8 cellular contexts compared by ENCODE assay signal in the genomic region with DNA sequence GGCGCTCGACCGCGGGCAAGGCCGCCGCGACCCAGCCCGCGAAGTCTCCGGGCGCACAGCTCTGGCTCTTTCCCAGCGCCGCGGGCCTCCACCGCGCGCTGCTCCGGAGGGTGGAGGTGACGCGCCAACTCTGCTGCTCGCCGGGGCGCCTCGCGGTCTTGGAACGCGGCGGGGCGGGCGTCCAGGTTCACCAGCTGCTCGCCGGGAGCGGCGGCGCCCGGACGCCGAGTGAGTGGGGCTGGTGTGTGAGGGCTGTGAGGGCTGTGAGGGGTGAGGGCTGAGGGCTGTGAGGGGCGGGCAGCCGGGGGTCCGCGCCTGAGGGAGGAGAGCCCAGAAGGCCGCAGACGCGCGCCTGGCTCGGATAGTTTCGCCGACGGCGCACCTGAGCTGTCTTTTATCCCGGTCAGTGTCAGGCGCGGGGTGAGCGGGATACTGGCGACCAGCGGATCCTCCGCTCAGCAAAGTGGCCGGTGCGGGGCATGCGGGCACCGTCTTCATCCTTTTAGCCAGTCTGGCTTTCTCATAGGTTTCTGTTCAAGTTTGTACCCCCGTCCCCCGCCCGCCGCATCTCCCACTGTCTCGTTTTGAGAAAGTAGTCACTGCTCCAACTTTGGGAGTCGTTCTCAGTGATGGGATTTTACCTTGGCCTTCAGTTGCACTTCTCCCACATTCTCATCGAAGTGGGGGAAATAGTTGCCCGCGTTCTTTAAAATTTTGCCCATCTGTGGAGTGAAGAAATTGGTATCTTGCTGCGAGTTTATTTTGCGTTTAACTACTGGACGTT. TPM values are rescaled to one million over a fixed set of nuclear protein-coding genes. Genes with fewer than 3 reads are reported as not detected.
DNase-seq lines count a peak whose midpoint lies in the region; ATAC-seq, FAIRE-seq and TF ChIP-seq lines count a peak whose summit lies in the region.

No MANE protein-coding gene starts in this region.

- H3K27me3 ChIP-seq in SJSA1 (replicated peaks) (peaks cover 16% of the 10 kb centered on the region), bronchial epithelial cell (ENCODE audit: control insufficient read depth, insufficient read depth, low read length) (peaks cover 2% of the 10 kb centered on the region)

- H3K36me3 ChIP-seq in SJSA1 (no peaks in the 10 kb centered on the region), bronchial epithelial cell (ENCODE audit: control insufficient read depth, insufficient read depth, low read length) (no peaks in the 10 kb centered on the region)

- FAIRE-seq in bronchial epithelial cell (lab: Jason Lieb, UNC), result no peak

- TF ChIP-seq CTCF in bronchial epithelial cell (IDR thresholded peaks at IDR 0.05; ENCODE audit: insufficient read depth, low read length, severe bottlenecking), result no peak

- no peaks in the 10 kb centered on the region for H3K9me3 ChIP-seq in SJSA1 (replicated peaks)

- no peak overlapping the region for H3K27ac ChIP-seq in SJSA1

- H3K4me3 ChIP-seq in SJSA1, result peak overlapping the region; percentile 53
- peak overlapping the region; percentile 36 for H3K4me3 ChIP-seq in bronchial epithelial cell (ENCODE audit: low read depth, low read length)

- peaks cover 8% of the 10 kb centered on the region for H3K4me1 ChIP-seq in SJSA1 (replicated peaks)

- DNase-seq in activated CD8-positive, alpha-beta memory T cell treated with anti-CD3 and anti-CD28 coated beads for 4 hours (ENCODE audit: low read depth in 2 of 2), result peak; percentile 2 to 3
- no peak for DNase-seq in activated CD8-positive, alpha-beta memory T cell treated with anti-CD3 and anti-CD28 coated beads for 24 hours
- DNase-seq in SJSA1 (ENCODE audit: low read depth in 1 of 2, low spot score in 2 of 2), result peak; percentile 13 to 48
- DNase-seq in bronchial epithelial cell (ENCODE audit: low read depth), result no peak
- peak; percentile 64 for DNase-seq in left lobe of liver (ENCODE audit: low spot score)
- DNase-seq in stimulated activated CD4-positive, alpha-beta T cell treated with anti-CD3 and anti-CD28 coated beads, Interleukin-2, amount 100 ng/mL, for 48 hours, result peak; percentile 23 to 34
- DNase-seq in Kasumi-1 (lab: John Stamatoyannopoulos, UW), result no peak

- ATAC-seq in HG02884 (IDR thresholded peaks at IDR 0.05; ENCODE audit: unreplicated experiment) (peak; percentile 34), left lobe of liver (peak; percentile 61)

RNA-seq across cellular contexts. Expression of a gene that starts 0.6 kb away (rescaled TPM):
- total RNA-seq in SJSA1 (2014; rRNA removed; shearing (Covaris generic)), result 4.9 and 6.6 TPM in 2 replicates
- total RNA-seq in bronchial epithelial cell, result under 0.01 and 0.13 TPM in 2 replicates
- total RNA-seq in left lobe of liver, result 1.4 TPM

Comparison
In these comparisons a context has a peak if more than half of its experiments do, and no peak if none do; other contexts are left out.
1. DNase-seq: peak in activated CD8-positive, alpha-beta memory T cell treated with anti-CD3 and anti-CD28 coated beads for 4 hours (2 of 2), SJSA1 (2 of 2), left lobe of liver (single experiment) and stimulated activated CD4-positive, alpha-beta T cell treated with anti-CD3 and anti-CD28 coated beads, Interleukin-2, amount 100 ng/mL, for 48 hours (2 of 2); none in activated CD8-positive, alpha-beta memory T cell treated with anti-CD3 and anti-CD28 coated beads for 24 hours (single experiment), bronchial epithelial cell (single experiment) and Kasumi-1 (0 of 2).